Comparison of ENCODE assay signal across 8 cellular contexts in the genomic region with DNA sequence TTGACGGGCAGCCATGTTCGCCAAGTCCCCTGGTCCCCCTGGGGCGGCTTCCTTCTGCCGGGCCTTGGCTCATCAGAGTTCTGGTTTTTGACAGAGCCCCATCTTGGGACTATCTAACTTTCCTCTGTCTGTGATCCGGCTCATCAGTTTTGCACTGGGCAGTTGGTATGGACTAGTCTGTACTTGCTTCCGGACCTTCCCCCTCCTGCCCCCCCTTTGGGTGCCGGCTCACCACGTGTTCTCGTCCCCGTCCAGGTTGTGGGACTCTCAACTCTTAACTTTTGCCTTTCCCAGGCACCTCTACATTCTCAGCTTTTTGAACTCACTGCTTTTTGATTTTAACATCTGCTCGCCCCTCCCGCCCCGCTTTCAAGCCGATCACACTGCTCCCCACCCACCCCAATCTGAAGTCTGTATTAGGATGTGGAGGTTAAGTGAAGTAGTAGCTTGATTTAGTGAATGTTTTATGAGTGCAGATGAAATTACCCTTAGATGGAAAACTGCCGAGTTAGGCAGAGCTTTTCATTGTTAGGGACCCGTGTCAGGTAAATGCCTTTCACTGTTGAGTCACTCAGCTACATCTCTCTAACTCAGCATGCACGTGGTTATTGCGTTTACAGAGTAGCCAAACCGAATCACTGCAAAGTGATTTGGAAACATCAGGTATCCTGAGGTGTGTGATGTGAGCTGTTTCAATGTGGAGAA. TPM values are rescaled to one million over a fixed set of nuclear protein-coding genes. Genes with fewer than 3 reads are reported as not detected.
DNase-seq lines count a peak whose midpoint lies in the region; ATAC-seq and TF ChIP-seq lines count a peak whose summit lies in the region.

No MANE protein-coding gene starts in this region.

- 2 to 3% (median 2%) methylated on average over 19 of the region's 19 CpGs for WGBS in heart left ventricle, 4 donors
- under 1% methylated on average over 18 of the region's 19 CpGs for WGBS in prostate gland

- no peaks in the 10 kb centered on the region for H3K9me3 Mint-ChIP-seq in activated naive CD8-positive, alpha-beta T cell treated with anti-CD3 and anti-CD28 coated beads for 36 hours

- peaks cover 0 to 39% (median 26%) of the 10 kb centered on the region in 12 donors for H3K4me1 ChIP-seq in heart left ventricle
- H3K4me1 ChIP-seq in prostate gland (replicated peaks): peaks cover 8% of the 10 kb centered on the region

- H3K27ac ChIP-seq in heart left ventricle: peak overlapping the region in 11 of 12 donors; percentile 27 to 85 (median 74)
- H3K27ac ChIP-seq in prostate gland: peak overlapping the region; percentile 38 to 55

- ATAC-seq in HG03097 (IDR thresholded peaks at IDR 0.05; ENCODE audit: low FRiP score, unreplicated experiment): peak; percentile 20
- peak in 2 of 4 donors; percentile 14 to 32 for ATAC-seq in heart left ventricle

- DNase-seq in NCI-H2029 (lab: John Stamatoyannopoulos, UW) (peak; percentile 5), NCI-H2029 treated with DMSO at 0.1 percent for 48 hours (lab: John Stamatoyannopoulos, UW) (no peak), RPMI8226 (peak; percentile 59), heart left ventricle (peak in 3 of 5 donors; percentile 9 to 39 (median 23)), prostate gland (ENCODE audit: low spot score) (peak; percentile 5), NCI-H2107 treated with DMSO at 0.1 percent for 48 hours (lab: John Stamatoyannopoulos, UW; ENCODE audit: unreplicated experiment) (no peak)
- peak; percentile 44 for DNase-seq in activated naive CD8-positive, alpha-beta T cell treated with anti-CD3 and anti-CD28 coated beads for 36 hours

- peak overlapping the region; percentile 97 for H3K27ac Mint-ChIP-seq in activated naive CD8-positive, alpha-beta T cell treated with anti-CD3 and anti-CD28 coated beads for 36 hours

- H3K9me3 ChIP-seq in heart left ventricle (peaks cover 0 to 7% (median 0%) of the 10 kb centered on the region in 12 donors), prostate gland (no peaks in the 10 kb centered on the region)

- peak overlapping the region; percentile 98 for H3K4me3 Mint-ChIP-seq in activated naive CD8-positive, alpha-beta T cell treated with anti-CD3 and anti-CD28 coated beads for 36 hours

- H3K27me3 Mint-ChIP-seq in activated naive CD8-positive, alpha-beta T cell treated with anti-CD3 and anti-CD28 coated beads for 36 hours: no peaks in the 10 kb centered on the region

- H3K4me3 ChIP-seq in heart left ventricle: peak overlapping the region; percentile 66 to 100 (median 94)
- H3K4me3 ChIP-seq in prostate gland: peak overlapping the region; percentile 89 to 98

- peaks cover 30% of the 10 kb centered on the region for H3K36me3 Mint-ChIP-seq in activated naive CD8-positive, alpha-beta T cell treated with anti-CD3 and anti-CD28 coated beads for 36 hours

- TF ChIP-seq CTCF in heart left ventricle (IDR thresholded peaks at IDR 0.05): no peak
- TF ChIP-seq CTCF in prostate gland (IDR thresholded peaks at IDR 0.05): no peak

- H3K36me3 ChIP-seq in heart left ventricle (no peaks in the 10 kb centered on the region), prostate gland (no peaks in the 10 kb centered on the region)

- no peaks in the 10 kb centered on the region for H3K27me3 ChIP-seq in heart left ventricle
- H3K27me3 ChIP-seq in prostate gland (replicated peaks; ENCODE audit: insufficient read depth): no peaks in the 10 kb centered on the region

- TF ChIP-seq POLR2A in heart left ventricle (IDR thresholded peaks at IDR 0.05) (no peak), prostate gland (IDR thresholded peaks at IDR 0.05) (no peak)

- intact Hi-C loops in heart left ventricle (cut with DNase I): loop anchor here in 2 of 10 donors (2.0 to 10.0 kb wide), 2 partner anchors 25 to 331 kb away; a partner anchor contains a TSS
- intact Hi-C loops in prostate gland (cut with DNase I): loop anchor here (10.0 kb wide), 1 partner anchor 331 kb away; no protein-coding TSS in a partner anchor

- H3K4me1 Mint-ChIP-seq in activated naive CD8-positive, alpha-beta T cell treated with anti-CD3 and anti-CD28 coated beads for 36 hours: peaks cover 33% of the 10 kb centered on the region

RNA-seq across cellular contexts. Expression of a gene that starts 0.9 kb away (rescaled TPM):
- total RNA-seq in activated naive CD8-positive, alpha-beta T cell treated with anti-CD3 and anti-CD28 coated beads for 36 hours: 100 to 1,000 TPM; 179 to 191 TPM
- 10 to 100 TPM; 14.4 to 35.9 (median 23.9) TPM for total RNA-seq in heart left ventricle
- 10 to 100 TPM in 1 of 2 donors, 1 to 10 TPM in 1; 4.5 to 20.6 TPM for polyA plus RNA-seq in heart left ventricle
- total RNA-seq in prostate gland: 10 to 100 TPM; 30.6 to 36.9 TPM

RNA-seq across cellular contexts. Expression of a gene that starts 25.2 kb away (rescaled TPM):
- total RNA-seq in activated naive CD8-positive, alpha-beta T cell treated with anti-CD3 and anti-CD28 coated beads for 36 hours: 10 to 100 TPM; 18.9 to 20.6 TPM
- total RNA-seq in heart left ventricle (10 to 100 TPM; 12.9 to 24.3 (median 15.9) TPM), prostate gland (10 to 100 TPM; 19.6 to 26.4 TPM)
- 10 to 100 TPM; 22.4 to 54.7 TPM for polyA plus RNA-seq in heart left ventricle

Comparison
In these comparisons a context has a peak if more than half of its experiments do, and no peak if none do; other contexts are left out.
1. DNase-seq: peak in NCI-H2029 (single experiment), RPMI8226 (single experiment), activated naive CD8-positive, alpha-beta T cell treated with anti-CD3 and anti-CD28 coated beads for 36 hours (single experiment), heart left ventricle (3 of 5) and prostate gland (single experiment); none in NCI-H2029 treated with DMSO at 0.1 percent for 48 hours (single experiment) and NCI-H2107 treated with DMSO at 0.1 percent for 48 hours (single experiment).
2. RNA of a gene that starts 0.9 kb away (total RNA-seq): 179 to 191 TPM in activated naive CD8-positive, alpha-beta T cell treated with anti-CD3 and anti-CD28 coated beads for 36 hours; 30.6 to 36.9 TPM in prostate gland and 14.4 to 35.9 TPM in heart left ventricle; every median in the first group is over 4 times any median in the second.